Comparison of ENCODE assay signal across 19 cellular contexts in the genomic region with DNA sequence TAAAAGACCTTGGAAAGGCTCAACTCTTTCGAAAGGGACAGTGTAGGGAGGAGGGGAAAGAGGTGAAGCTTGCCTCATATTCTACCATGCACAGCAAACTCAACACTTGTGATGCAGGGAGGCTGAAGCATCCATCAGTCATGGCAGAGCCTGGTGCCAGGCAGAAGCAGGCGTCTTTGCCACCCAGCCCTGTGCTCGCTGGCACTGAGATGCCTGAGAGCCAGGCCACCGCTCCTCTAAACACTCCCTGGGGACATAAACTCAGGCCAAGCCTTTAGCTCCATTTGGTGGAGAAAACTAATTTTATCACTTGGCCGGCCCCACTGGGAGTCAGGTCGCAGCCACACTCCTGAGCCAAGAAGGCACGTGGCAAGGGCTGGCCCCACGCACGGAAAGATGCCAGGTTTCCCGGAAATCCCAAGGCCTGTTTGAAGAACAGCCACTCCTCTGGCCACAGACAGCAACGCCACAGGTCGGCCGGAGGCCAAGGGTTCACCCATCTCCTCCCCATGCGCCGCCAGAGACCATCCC. TPM values are rescaled to one million over a fixed set of nuclear protein-coding genes. Genes with fewer than 3 reads are reported as not detected.
DNase-seq lines count a peak whose midpoint lies in the region; ATAC-seq and TF ChIP-seq lines count a peak whose summit lies in the region.
"Had no signal": no experiment of that assay in that cellular context is flagged by ENCODE, and none has a peak within 500 bp of the region (broad histone marks: within the 10 kb centered on the region; RNA-seq: fewer than 3 reads in every experiment).

No MANE protein-coding gene starts in this region.

- ATAC-seq in heart right ventricle: peak in 7 of 8 donors; percentile 21 to 81 (median 56)
- no peak for ATAC-seq in activated CD4-positive, alpha-beta T cell treated with anti-CD3 and anti-CD28 coated beads for 36 hours
- ATAC-seq: natural killer cell had no signal

- H3K4me1 ChIP-seq in ascending aorta (peaks cover 0 to 12% of the 10 kb centered on the region in 2 donors), heart right ventricle (peaks cover 0 to 31% (median 20%) of the 10 kb centered on the region in 9 donors), tibial artery (peaks cover 3 to 24% (median 21%) of the 10 kb centered on the region in 4 donors)

- no peak overlapping the region for H3K4me3 Mint-ChIP-seq in nephron progenitor cell
- no peak overlapping the region for H3K4me3 Mint-ChIP-seq in activated CD4-positive, alpha-beta T cell treated with anti-CD3 and anti-CD28 coated beads for 36 hours
- H3K4me3 Mint-ChIP-seq: activated naive CD8-positive, alpha-beta T cell treated with anti-CD3 and anti-CD28 coated beads, Interleukin-2, amount 10 ng/mL, durations not matched to agents 7 days and 5 days; B cell; natural killer cell; T-helper 2 cell treated with Interferon-gamma antibody and Interleukin-4, amounts not matched to agents 5 μg/mL and 100 μg/mL, for 36 hours had no signal

- DNase-seq in ascending aorta (ENCODE audit: low spot score in 2 of 2): peak in 1 of 2 donors; percentile 88
- peak; percentile 42 to 53 for DNase-seq in heart right ventricle
- no peak for DNase-seq in nephron progenitor cell
- peak; percentile 42 to 91 for DNase-seq in tibial artery
- DNase-seq in Kasumi-1 (lab: John Stamatoyannopoulos, UW): no peak
- DNase-seq in activated CD4-positive, alpha-beta T cell treated with anti-CD3 and anti-CD28 coated beads for 36 hours: no peak
- no peak for DNase-seq in SKM-1 (lab: John Stamatoyannopoulos, UW; ENCODE audit: unreplicated experiment)
- no peak for DNase-seq in SW480 (ENCODE audit: low spot score)
- DNase-seq: activated naive CD8-positive, alpha-beta T cell treated with anti-CD3 and anti-CD28 coated beads, Interleukin-2, amount 10 ng/mL, durations not matched to agents 7 days and 5 days; activated T-cell treated with anti-CD3 and anti-CD28 coated beads, Interleukin-2, amount 50 U/mL, for 1 hour; effector CD4-positive, alpha-beta T cell; GF-D8; mammary epithelial cell; NCI-H187; NCI-H510A; SJCRH30 had no signal

- POLR2A ChIA-PET in activated CD4-positive, alpha-beta T cell treated with anti-CD3 and anti-CD28 coated beads for 36 hours (lab: Charles Lee): no interaction called here

- H3K9me3 ChIP-seq in ascending aorta (no peaks in the 10 kb centered on the region), heart right ventricle (peaks cover 0 to 10% (median 0%) of the 10 kb centered on the region in 11 donors), tibial artery (no peaks in the 10 kb centered on the region)
- H3K9me3 ChIP-seq: SJCRH30 had no signal

- CTCF ChIA-PET in activated CD4-positive, alpha-beta T cell treated with anti-CD3 and anti-CD28 coated beads for 36 hours (lab: Charles Lee): interaction anchor here (0.7 kb wide), 1 partner anchor 331 kb away, joined by 3 read pairs; no protein-coding TSS in a partner anchor

- H3K27me3 ChIP-seq in ascending aorta: no peaks in the 10 kb centered on the region
- H3K27me3 ChIP-seq in heart right ventricle: no peaks in the 10 kb centered on the region
- no peaks in the 10 kb centered on the region for H3K27me3 ChIP-seq in tibial artery
- H3K27me3 ChIP-seq: SJCRH30 had no signal

- TF ChIP-seq CTCF in ascending aorta (IDR thresholded peaks at IDR 0.05): no peak
- no peak for TF ChIP-seq CTCF in heart right ventricle (IDR thresholded peaks at IDR 0.05)
- TF ChIP-seq CTCF in nephron progenitor cell (IDR thresholded peaks at IDR 0.05): no peak
- no peak for TF ChIP-seq CTCF in tibial artery (IDR thresholded peaks at IDR 0.05)

- H3K4me3 ChIP-seq in ascending aorta (no peak overlapping the region), heart right ventricle (no peak overlapping the region), tibial artery (no peak overlapping the region)
- H3K4me3 ChIP-seq: SJCRH30 had no signal

- H3K27ac Mint-ChIP-seq in nephron progenitor cell: peak overlapping the region; percentile 28
- H3K27ac Mint-ChIP-seq in activated CD4-positive, alpha-beta T cell treated with anti-CD3 and anti-CD28 coated beads for 36 hours: no peak overlapping the region
- H3K27ac Mint-ChIP-seq: activated naive CD8-positive, alpha-beta T cell treated with anti-CD3 and anti-CD28 coated beads, Interleukin-2, amount 10 ng/mL, durations not matched to agents 7 days and 5 days; B cell; natural killer cell; T-helper 2 cell treated with Interferon-gamma antibody and Interleukin-4, amounts not matched to agents 5 μg/mL and 100 μg/mL, for 36 hours had no signal

- intact Hi-C loops in ascending aorta (cut with DNase I) (loop anchor here (1.0 to 2.0 kb wide), 2 partner anchors 15 to 19 kb away; no protein-coding TSS in a partner anchor), heart right ventricle (cut with DNase I) (no loop called here), tibial artery (cut with DNase I; ENCODE audit: low total_unique reads) (no loop called here)
- intact Hi-C loops in activated CD4-positive, alpha-beta T cell treated with anti-CD3 and anti-CD28 coated beads for 36 hours (cut with DNase I, micrococcal nuclease): no loop called here

- no peaks in the 10 kb centered on the region for H3K36me3 ChIP-seq in ascending aorta
- no peaks in the 10 kb centered on the region for H3K36me3 ChIP-seq in heart right ventricle
- H3K36me3 ChIP-seq in tibial artery: no peaks in the 10 kb centered on the region
- H3K36me3 ChIP-seq: SJCRH30 had no signal

- H3K9me3 Mint-ChIP-seq in nephron progenitor cell: peaks cover 23% of the 10 kb centered on the region
- no peaks in the 10 kb centered on the region for H3K9me3 Mint-ChIP-seq in activated CD4-positive, alpha-beta T cell treated with anti-CD3 and anti-CD28 coated beads for 36 hours (ENCODE audit: low read depth)
- H3K9me3 Mint-ChIP-seq: natural killer cell had no signal

- WGBS in heart right ventricle, 2 donors: 49 to 51% methylated on average over 15 of the region's 15 CpGs

- peaks cover 70% of the 10 kb centered on the region for H3K4me1 Mint-ChIP-seq in nephron progenitor cell
- H3K4me1 Mint-ChIP-seq in activated CD4-positive, alpha-beta T cell treated with anti-CD3 and anti-CD28 coated beads for 36 hours: no peaks in the 10 kb centered on the region
- H3K4me1 Mint-ChIP-seq: B cell had no signal

- peaks cover 36% of the 10 kb centered on the region for H3K36me3 Mint-ChIP-seq in nephron progenitor cell (ENCODE audit: low read depth)
- H3K36me3 Mint-ChIP-seq in activated CD4-positive, alpha-beta T cell treated with anti-CD3 and anti-CD28 coated beads for 36 hours (ENCODE audit: low read depth): peaks cover 7% of the 10 kb centered on the region
- H3K36me3 Mint-ChIP-seq: natural killer cell had no signal

- peak overlapping the region; percentile 5 to 52 for H3K27ac ChIP-seq in ascending aorta
- peak overlapping the region in 6 of 10 donors; percentile 1 to 37 (median 6) for H3K27ac ChIP-seq in heart right ventricle
- peak overlapping the region in 1 of 2 donors; percentile 27 for H3K27ac ChIP-seq in tibial artery
- H3K27ac ChIP-seq: SJCRH30 had no signal

- peaks cover 3% of the 10 kb centered on the region for H3K27me3 Mint-ChIP-seq in nephron progenitor cell (ENCODE audit: low read depth, poor library complexity)
- no peaks in the 10 kb centered on the region for H3K27me3 Mint-ChIP-seq in activated CD4-positive, alpha-beta T cell treated with anti-CD3 and anti-CD28 coated beads for 36 hours
- H3K27me3 Mint-ChIP-seq: activated naive CD8-positive, alpha-beta T cell treated with anti-CD3 and anti-CD28 coated beads, Interleukin-2, amount 10 ng/mL, durations not matched to agents 7 days and 5 days; B cell had no signal

RNA-seq across cellular contexts. Expression of a gene that starts 30.7 kb away (rescaled TPM):
- 41.0 TPM for total RNA-seq in ascending aorta
- total RNA-seq in heart right ventricle: 1 to 10 TPM; 2.2 to 7.2 (median 3.6) TPM
- polyA plus RNA-seq in heart right ventricle: 1 to 10 TPM; 2.7 to 4.5 TPM
- 1 to 10 TPM; 5.4 to 5.7 TPM for total RNA-seq in activated CD4-positive, alpha-beta T cell treated with anti-CD3 and anti-CD28 coated beads for 36 hours

Comparison
In these comparisons a context has a peak if more than half of its experiments do, and no peak if none do; other contexts are left out.
1. DNase-seq: peak in heart right ventricle (2 of 2) and tibial artery (2 of 2); none in nephron progenitor cell (single experiment), Kasumi-1 (0 of 2), activated CD4-positive, alpha-beta T cell treated with anti-CD3 and anti-CD28 coated beads for 36 hours (single experiment), SKM-1 (single experiment) and SW480 (single experiment).